Comparison of ENCODE assay signal across 17 cellular contexts in genomic region chr9:11326231-11326630, GRCh38.
DNase-seq lines count a peak whose midpoint lies in the region; TF ChIP-seq lines count a peak whose summit lies in the region.
"Had no signal": no experiment of that assay in that cellular context is flagged by ENCODE, and none has a peak within 500 bp of the region (broad histone marks: within the 10 kb centered on the region; RNA-seq: fewer than 3 reads in every experiment).

No MANE protein-coding gene starts in this region.

- H3K27me3 ChIP-seq in mesenchymal stem cell (ENCODE audit: control insufficient read depth in 1 of 2, insufficient read depth in 1 of 2, low read length in 2 of 2) = no peaks in the 10 kb centered on the region
- H3K27me3 ChIP-seq in smooth muscle cell (ENCODE audit: low read depth) = no peaks in the 10 kb centered on the region

- TF ChIP-seq CTCF in smooth muscle cell (IDR thresholded peaks at IDR 0.05; ENCODE audit: borderline replicate concordance, insufficient read depth, poor library complexity, severe bottlenecking) = no peak
- no peak for TF ChIP-seq CTCF in glutamatergic neuron (IDR thresholded peaks at IDR 0.05; ENCODE audit: partially characterized antibody, unreplicated experiment)

- no peaks in the 10 kb centered on the region for H3K79me2 ChIP-seq in smooth muscle cell (ENCODE audit: low read depth)

- H3K4me3 ChIP-seq in mesenchymal stem cell (ENCODE audit: insufficient read depth in 1 of 2, low read depth in 1 of 2, low read length in 2 of 2) (no peak overlapping the region), smooth muscle cell (no peak overlapping the region)
- H3K4me3 ChIP-seq: A549; BLaER1 treated with 17β-estradiol and CSF1 and Interleukin-3, amounts not matched to agents 10 nM and 100 nM had no signal

- no peaks in the 10 kb centered on the region for H3K27me3 Mint-ChIP-seq in glutamatergic neuron (ENCODE audit: unreplicated experiment)
- H3K27me3 Mint-ChIP-seq: B cell; CD4-positive, alpha-beta T cell had no signal

- H4K91ac ChIP-seq in mesenchymal stem cell (ENCODE audit: low read length) = no peak overlapping the region

- H3K23ac ChIP-seq in mesenchymal stem cell (ENCODE audit: low read length in 2 of 2) = no peak overlapping the region

- no peaks in the 10 kb centered on the region for H3K36me3 Mint-ChIP-seq in glutamatergic neuron (ENCODE audit: unreplicated experiment)
- H3K36me3 Mint-ChIP-seq: CD8-positive, alpha-beta T cell had no signal

- H3K4me1 ChIP-seq in mesenchymal stem cell (ENCODE audit: control insufficient read depth, insufficient read depth, low read depth, low read length) = no peaks in the 10 kb centered on the region
- H3K4me1 ChIP-seq in smooth muscle cell (ENCODE audit: low read depth) = no peaks in the 10 kb centered on the region
- H3K4me1 ChIP-seq: A549; BLaER1 treated with 17β-estradiol and CSF1 and Interleukin-3, amounts not matched to agents 10 nM and 100 nM; Caco-2 had no signal

- H3F3A ChIP-seq in smooth muscle cell (ENCODE audit: low read depth) = no peaks in the 10 kb centered on the region

- no peak overlapping the region for H3K4ac ChIP-seq in mesenchymal stem cell (ENCODE audit: low read depth in 1 of 2, low read length in 2 of 2)

- H3K9me3 Mint-ChIP-seq in glutamatergic neuron (ENCODE audit: unreplicated experiment) = no peaks in the 10 kb centered on the region

- H2BK120ac ChIP-seq in mesenchymal stem cell (ENCODE audit: low read depth, low read length) = no peak overlapping the region

- H3K36me3 ChIP-seq in mesenchymal stem cell (ENCODE audit: control insufficient read depth in 1 of 2, insufficient read depth in 2 of 2, low read depth in 1 of 2, low read length in 2 of 2) = no peaks in the 10 kb centered on the region
- no peaks in the 10 kb centered on the region for H3K36me3 ChIP-seq in smooth muscle cell (ENCODE audit: low read depth)
- H3K36me3 ChIP-seq: BLaER1 treated with 17β-estradiol and CSF1 and Interleukin-3, amounts not matched to agents 10 nM and 100 nM had no signal

- H3K27ac Mint-ChIP-seq in glutamatergic neuron (ENCODE audit: unreplicated experiment) = no peak overlapping the region
- H3K27ac Mint-ChIP-seq: B cell; CD4-positive, alpha-beta T cell; CD8-positive, alpha-beta T cell had no signal

- H3K27ac ChIP-seq in mesenchymal stem cell (ENCODE audit: low read length, poor library complexity, severe bottlenecking) = no peak overlapping the region
- H3K27ac ChIP-seq in smooth muscle cell (ENCODE audit: low read depth) = no peak overlapping the region
- H3K27ac ChIP-seq: 22Rv1; A549; BLaER1 treated with 17β-estradiol and CSF1 and Interleukin-3, amounts not matched to agents 10 nM and 100 nM; C4-2B had no signal

- no peak overlapping the region for H4K8ac ChIP-seq in mesenchymal stem cell (ENCODE audit: low read length)

- H3K9ac ChIP-seq in mesenchymal stem cell (ENCODE audit: low read length) (no peak overlapping the region), smooth muscle cell (ENCODE audit: low read depth) (no peak overlapping the region)
- H3K9ac ChIP-seq: BLaER1 treated with 17β-estradiol and CSF1 and Interleukin-3, amounts not matched to agents 10 nM and 100 nM had no signal

- no peaks in the 10 kb centered on the region for H3K4me1 Mint-ChIP-seq in glutamatergic neuron (ENCODE audit: low read depth, unreplicated experiment)
- H3K4me1 Mint-ChIP-seq: B cell had no signal

- peak; percentile 70 for DNase-seq in SK-N-DZ (ENCODE audit: low spot score)
- peak; percentile 80 for DNase-seq in mesenchymal stem cell
- DNase-seq in smooth muscle cell (lab: John Stamatoyannopoulos, UW; ENCODE audit: unreplicated experiment) = no peak
- no peak for DNase-seq in glutamatergic neuron
- no peak for DNase-seq in GM19238 (ENCODE audit: insufficient read length, low spot score)
- DNase-seq: AML-193; Caco-2; Calu3; CD4-positive, alpha-beta T cell; CD8-positive, alpha-beta T cell; DMS79 treated with DMSO at 0.1 percent for 48 hours; GF-D8 had no signal

- H2BK15ac ChIP-seq in mesenchymal stem cell (ENCODE audit: low read depth, poor library complexity, severe bottlenecking) = no peak overlapping the region

- H3K18ac ChIP-seq in mesenchymal stem cell (ENCODE audit: low read depth in 1 of 2, low read length in 2 of 2) = no peak overlapping the region

- H2BK12ac ChIP-seq in mesenchymal stem cell (ENCODE audit: low read length in 2 of 2) = no peak overlapping the region

- no peak overlapping the region for H3K14ac ChIP-seq in mesenchymal stem cell (ENCODE audit: low read length in 2 of 2)

- H3K79me1 ChIP-seq in mesenchymal stem cell (replicated peaks; ENCODE audit: low read length, poor library complexity, severe bottlenecking) = no peaks in the 10 kb centered on the region

- H2AK5ac ChIP-seq in mesenchymal stem cell (ENCODE audit: low read length, severe bottlenecking) = no peak overlapping the region

- H3K4me2 ChIP-seq in mesenchymal stem cell (ENCODE audit: low read length, poor library complexity, severe bottlenecking) (no peak overlapping the region), smooth muscle cell (no peak overlapping the region)
- H3K4me2 ChIP-seq: A549; BLaER1 treated with 17β-estradiol and CSF1 and Interleukin-3, amounts not matched to agents 10 nM and 100 nM had no signal

- H3K4me3 Mint-ChIP-seq in glutamatergic neuron (ENCODE audit: unreplicated experiment) = no peak overlapping the region
- H3K4me3 Mint-ChIP-seq: B cell; CD4-positive, alpha-beta T cell; CD8-positive, alpha-beta T cell had no signal

- H2AFZ ChIP-seq in mesenchymal stem cell (ENCODE audit: low read depth, low read length) (no peak overlapping the region), smooth muscle cell (ENCODE audit: low read depth) (peak overlapping the region; percentile 43)

- H2BK5ac ChIP-seq in mesenchymal stem cell (ENCODE audit: low read depth, low read length, poor library complexity, severe bottlenecking) = no peak overlapping the region

- no peaks in the 10 kb centered on the region for H4K20me1 ChIP-seq in smooth muscle cell (ENCODE audit: low read depth)
- H4K20me1 ChIP-seq: BLaER1 treated with 17β-estradiol and CSF1 and Interleukin-3, amounts not matched to agents 10 nM and 100 nM had no signal

- H3K9me3 ChIP-seq in mesenchymal stem cell (ENCODE audit: control insufficient read depth, low read length) (peaks cover 10% of the 10 kb centered on the region), smooth muscle cell (replicated peaks; ENCODE audit: low read depth) (no peaks in the 10 kb centered on the region)
- H3K9me3 ChIP-seq: A549, Caco-2 had no signal

Comparison
In these comparisons a context has a peak if more than half of its experiments do, and no peak if none do; other contexts are left out.
1. DNase-seq: peak in SK-N-DZ (single experiment) and mesenchymal stem cell (single experiment); none in smooth muscle cell (single experiment), glutamatergic neuron (single experiment) and GM19238 (single experiment).